Comparison of ENCODE assay signal across 6 cellular contexts in genomic region chr7:137045573-137045972, GRCh38.
"Had no signal": no experiment of that assay in that cellular context is flagged by ENCODE, and none has a peak within 500 bp of the region (broad histone marks: within the 10 kb centered on the region; RNA-seq: fewer than 3 reads in every experiment).

No MANE protein-coding gene starts in this region.

- H3K27ac Mint-ChIP-seq: IgD-negative memory B cell had no signal

- H3K4me1 Mint-ChIP-seq: IgD-negative memory B cell had no signal

- H3K36me3 Mint-ChIP-seq: IgD-negative memory B cell had no signal

- H3K4me3 Mint-ChIP-seq: IgD-negative memory B cell had no signal

- H3K4me3 ChIP-seq: K562 had no signal

- H3K27ac ChIP-seq: HL-60 had no signal

- H3K27me3 Mint-ChIP-seq: IgD-negative memory B cell had no signal

- ATAC-seq: HepG2, K562 had no signal

- DNase-seq: KBM-7, KG1 had no signal
